In genomic region chr15:78206326-78207109, GRCh38 we compare ENCODE assay signal across 12 cellular contexts. TPM values are rescaled to one million over a fixed set of nuclear protein-coding genes. Genes with fewer than 3 reads are reported as not detected.
DNase-seq lines count a peak whose midpoint lies in the region; ATAC-seq, FAIRE-seq and TF ChIP-seq lines count a peak whose summit lies in the region.
"Had no signal": no experiment of that assay in that cellular context is flagged by ENCODE, and none has a peak within 500 bp of the region (broad histone marks: within the 10 kb centered on the region; RNA-seq: fewer than 3 reads in every experiment).

No MANE protein-coding gene starts in this region.

- ATAC-seq in right cardiac atrium (no peak), heart right ventricle (no peak), GM18502 (IDR thresholded peaks at IDR 0.05; ENCODE audit: poor library complexity, unreplicated experiment) (no peak)
- ATAC-seq: upper lobe of right lung had no signal

- H3K27ac ChIP-seq in right cardiac atrium (ENCODE audit: low read length) (peak overlapping the region; percentile 16), heart right ventricle (peak overlapping the region in 2 of 10 donors; percentile 1 to 8)
- H3K27ac ChIP-seq: RWPE1, upper lobe of right lung had no signal

- intact Hi-C loops in right cardiac atrium (cut with DNase I), result no loop called here
- intact Hi-C loops in heart right ventricle (cut with DNase I), result no loop called here

- no peak for TF ChIP-seq CTCF in heart right ventricle (IDR thresholded peaks at IDR 0.05)

- no peaks in the 10 kb centered on the region for H3K27me3 Mint-ChIP-seq in T-helper 2 cell treated with Interferon-gamma antibody and Interleukin-4, amounts not matched to agents 5 μg/mL and 100 μg/mL, for 36 hours (ENCODE audit: low read depth)
- H3K27me3 Mint-ChIP-seq: activated naive CD8-positive, alpha-beta T cell had no signal

- no peak overlapping the region for H3K4me3 Mint-ChIP-seq in T-helper 2 cell treated with Interferon-gamma antibody and Interleukin-4, amounts not matched to agents 5 μg/mL and 100 μg/mL, for 36 hours
- H3K4me3 Mint-ChIP-seq: activated naive CD8-positive, alpha-beta T cell had no signal

- no peak for DNase-seq in right cardiac atrium
- no peak for DNase-seq in heart right ventricle
- peak; percentile 56 for DNase-seq in astrocyte of the hippocampus (ENCODE audit: low read depth, low spot score)
- DNase-seq in midbrain (lab: John Stamatoyannopoulos, UW), result peak; percentile 29
- peak; percentile 52 for DNase-seq in urothelium cell line (ENCODE audit: low spot score)
- no peak for DNase-seq in T-helper 2 cell treated with Interferon-gamma antibody and Interleukin-4, amounts not matched to agents 5 μg/mL and 100 μg/mL, for 36 hours (ENCODE audit: low spot score)
- DNase-seq in activated gamma-delta T cell (lab: John Stamatoyannopoulos, UW), result no peak
- DNase-seq: occipital lobe, upper lobe of right lung had no signal

- H3K27ac Mint-ChIP-seq in T-helper 2 cell treated with Interferon-gamma antibody and Interleukin-4, amounts not matched to agents 5 μg/mL and 100 μg/mL, for 36 hours, result no peak overlapping the region
- H3K27ac Mint-ChIP-seq: activated naive CD8-positive, alpha-beta T cell had no signal

- H3K27me3 ChIP-seq in right cardiac atrium (ENCODE audit: control insufficient read depth, insufficient read depth) (no peaks in the 10 kb centered on the region), heart right ventricle (no peaks in the 10 kb centered on the region)
- H3K27me3 ChIP-seq: upper lobe of right lung had no signal

- WGBS in right cardiac atrium, result 59% methylated on average over 12 of the region's 12 CpGs
- WGBS in heart right ventricle, 2 donors, result 59 to 65% methylated on average over 12 of the region's 12 CpGs

- no peaks in the 10 kb centered on the region for H3K9me3 ChIP-seq in right cardiac atrium (ENCODE audit: control insufficient read depth, low read length)
- no peaks in the 10 kb centered on the region for H3K9me3 ChIP-seq in heart right ventricle
- H3K9me3 ChIP-seq: upper lobe of right lung had no signal

- H3K4me1 Mint-ChIP-seq in T-helper 2 cell treated with Interferon-gamma antibody and Interleukin-4, amounts not matched to agents 5 μg/mL and 100 μg/mL, for 36 hours (ENCODE audit: low read depth), result no peaks in the 10 kb centered on the region

- H3K4me3 ChIP-seq in right cardiac atrium (ENCODE audit: low read length) (no peak overlapping the region), heart right ventricle (no peak overlapping the region)
- H3K4me3 ChIP-seq: upper lobe of right lung had no signal

- H3K4me1 ChIP-seq in right cardiac atrium (ENCODE audit: control insufficient read depth, insufficient read depth, low read length) (peaks cover 24% of the 10 kb centered on the region), heart right ventricle (peaks cover 15 to 59% (median 44%) of the 10 kb centered on the region in 9 donors)
- H3K4me1 ChIP-seq: upper lobe of right lung had no signal

- no peaks in the 10 kb centered on the region for H3K36me3 Mint-ChIP-seq in T-helper 2 cell treated with Interferon-gamma antibody and Interleukin-4, amounts not matched to agents 5 μg/mL and 100 μg/mL, for 36 hours (ENCODE audit: low read depth)
- H3K36me3 Mint-ChIP-seq: activated naive CD8-positive, alpha-beta T cell had no signal

- no peaks in the 10 kb centered on the region for H3K9me3 Mint-ChIP-seq in T-helper 2 cell treated with Interferon-gamma antibody and Interleukin-4, amounts not matched to agents 5 μg/mL and 100 μg/mL, for 36 hours

- no peak for FAIRE-seq in urothelium cell line (lab: Jason Lieb, UNC)

- H3K36me3 ChIP-seq in heart right ventricle, result no peaks in the 10 kb centered on the region
- H3K36me3 ChIP-seq: upper lobe of right lung had no signal

RNA-seq across cellular contexts. Expression of gene ACSBG1, which starts 27.8 kb away (rescaled TPM):
- total RNA-seq in right cardiac atrium (under 1 TPM in 3 of 4 donors, not detected in 1; 0.35 to 0.51 (median 0.42) TPM), heart right ventricle (under 1 TPM in 2 of 10 donors, not detected in 8; 0.22 to 0.30 TPM)
- polyA plus RNA-seq in right cardiac atrium (1.1 TPM), heart right ventricle (under 1 TPM; 0.59 to 0.65 TPM)
- total RNA-seq: upper lobe of right lung had no signal

RNA-seq across cellular contexts. Expression of gene IDH3A, which starts 57.4 kb away (rescaled TPM):
- total RNA-seq in right cardiac atrium (100 to 1,000 TPM; 288 to 523 (median 472) TPM), heart right ventricle (100 to 1,000 TPM; 315 to 509 (median 460) TPM)
- polyA plus RNA-seq in right cardiac atrium (193 TPM), heart right ventricle (100 to 1,000 TPM; 110 to 125 TPM)

RNA-seq across cellular contexts. Expression of gene DNAJA4, which starts 57.8 kb away (rescaled TPM):
- total RNA-seq in right cardiac atrium (100 to 1,000 TPM in 3 of 4 donors, 10 to 100 TPM in 1; 74.7 to 170 (median 115) TPM), heart right ventricle (100 to 1,000 TPM in 8 of 10 donors, 10 to 100 TPM in 2; 78.9 to 210 (median 150) TPM)
- polyA plus RNA-seq in right cardiac atrium (97.5 TPM), heart right ventricle (100 to 1,000 TPM in 1 of 2 donors, 10 to 100 TPM in 1; 40.0 to 226 TPM)

Comparison
In these comparisons a context has a peak if more than half of its experiments do, and no peak if none do; other contexts are left out.
1. DNase-seq: peak in astrocyte of the hippocampus (single experiment), midbrain (single experiment) and urothelium cell line (single experiment); none in right cardiac atrium (0 of 3), heart right ventricle (0 of 2), T-helper 2 cell treated with Interferon-gamma antibody and Interleukin-4, amounts not matched to agents 5 μg/mL and 100 μg/mL, for 36 hours (single experiment) and activated gamma-delta T cell (single experiment).